ENCODE assay signal across 23 cellular contexts in genomic region chrX:32592786-32593185, GRCh38.
"Had no signal": no experiment of that assay in that cellular context is flagged by ENCODE, and none has a peak within 500 bp of the region (broad histone marks: within the 10 kb centered on the region; RNA-seq: fewer than 3 reads in every experiment).

No MANE protein-coding gene starts in this region.

- H3K4me1 ChIP-seq: SJCRH30 had no signal

- H3K36me3 ChIP-seq: SJCRH30 had no signal

- H3K9me3 ChIP-seq: SJCRH30 had no signal

- H3K27me3 ChIP-seq: SJCRH30 had no signal

- DNase-seq: KBM-7, MV-4-11, NCI-H1092, NCI-H1105 treated with DMSO at 0.1 percent for 48 hours, NCI-H1417 treated with DMSO at 0.1 percent for 48 hours, NCI-H146, NCI-H1694 treated with DMSO at 0.1 percent for 48 hours, NCI-H1930, NCI-H2081, NCI-H2107, NCI-H2227 treated with DMSO at 0.1 percent for 48 hours, NCI-H446, NCI-H510A, NCI-H524 treated with DMSO at 0.1 percent for 48 hours, NCI-H69, NCI-H774, RPMI8226, SHP77 treated with DMSO at 0.1 percent for 48 hours, SJCRH30 had no signal

- FAIRE-seq: HTR-8/SVneo, RCC 7860 had no signal

- H3K4me3 ChIP-seq: SJCRH30 had no signal

- ATAC-seq: SK-N-SH treated with all-trans-retinoic acid at 6 μM for 48 hours had no signal

- H3K27ac ChIP-seq: HL-60, SJCRH30 had no signal
